In the genomic region with DNA sequence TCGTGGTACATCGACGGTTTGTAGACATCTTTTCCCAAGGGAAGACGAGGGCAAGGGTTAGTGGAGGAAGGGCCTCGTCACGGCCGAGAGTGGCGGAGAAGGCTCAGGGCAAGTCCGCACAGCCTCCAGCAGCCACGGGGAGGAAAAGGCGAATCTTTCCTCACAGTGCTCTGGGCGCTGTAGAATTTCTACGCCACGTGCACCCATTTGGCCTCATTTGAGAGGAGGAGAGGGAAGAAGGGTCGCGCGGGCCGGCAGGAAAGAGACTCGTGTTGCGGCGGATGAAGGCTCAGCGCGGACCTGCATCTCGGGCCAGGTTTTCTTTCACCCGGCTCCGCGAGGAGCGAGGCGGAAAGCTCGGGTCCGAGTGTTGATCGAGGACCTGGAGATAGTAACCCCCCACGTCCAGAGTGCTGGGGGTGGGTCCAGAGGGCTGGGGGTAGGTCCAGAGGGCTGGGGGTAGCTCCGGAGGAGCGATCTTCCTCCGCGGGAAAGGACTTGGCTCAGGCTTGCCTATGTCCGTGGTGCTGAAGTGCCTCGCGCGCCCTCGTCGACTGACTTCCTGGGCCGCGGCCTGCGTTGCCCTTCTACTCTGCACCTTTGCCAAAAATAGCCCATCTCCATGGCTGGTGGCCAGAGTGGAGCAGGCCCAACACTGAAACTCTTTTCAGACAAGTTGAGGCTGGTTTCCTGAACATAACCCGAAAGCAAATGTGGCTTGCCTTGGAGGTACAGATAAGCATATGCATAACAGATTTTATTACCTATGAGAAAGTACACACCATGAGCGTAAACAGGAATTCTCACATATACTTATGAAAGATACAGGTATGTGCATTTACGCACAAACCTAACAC, we compare ENCODE assay signal across 8 cellular contexts. TPM values are rescaled to one million over a fixed set of nuclear protein-coding genes. Genes with fewer than 3 reads are reported as not detected.
A peak's percentile ranks its signal among the peaks of the same experiment; 100 is the strongest.
DNase-seq lines count a peak whose midpoint lies in the region; ATAC-seq and TF ChIP-seq lines count a peak whose summit lies in the region.

No MANE protein-coding gene starts in this region.

- POLR2A ChIA-PET in WTC11 (lab: Charles Lee) = interaction anchor here (1.1 kb wide), 1 partner anchor 42 kb away, joined by 6 read pairs; the partner anchor contains the start of gene NCK1

- H3K4me1 ChIP-seq in colonic mucosa = no peaks in the 10 kb centered on the region

- TF ChIP-seq CTCF in WTC11 (IDR thresholded peaks at IDR 0.05) = no peak
- TF ChIP-seq CTCF in colonic mucosa (IDR thresholded peaks at IDR 0.05) = no peak

- peaks cover 24% of the 10 kb centered on the region for H3K4me1 Mint-ChIP-seq in WTC11

- H3K9me3 Mint-ChIP-seq in WTC11 = peaks cover 22% of the 10 kb centered on the region

- intact Hi-C loops in colonic mucosa (cut with DNase I) = no loop called here

- peaks cover 16% of the 10 kb centered on the region for H3K36me3 Mint-ChIP-seq in WTC11

- H3K27ac ChIP-seq in colonic mucosa (no peak overlapping the region), layer of hippocampus (ENCODE audit: low read depth, low read length) (peak overlapping the region; percentile 75)

- H3K27me3 Mint-ChIP-seq in WTC11 (ENCODE audit: low read depth) = peaks cover 31% of the 10 kb centered on the region

- ATAC-seq in WTC11 (peak; percentile 68), GM19463 (IDR thresholded peaks at IDR 0.05; ENCODE audit: unreplicated experiment) (no peak), HG03457 (IDR thresholded peaks at IDR 0.05; ENCODE audit: unreplicated experiment) (no peak)

- H3K4me3 Mint-ChIP-seq in WTC11 = peak overlapping the region; percentile 87

- CTCF ChIA-PET in WTC11 (lab: Charles Lee) = interaction anchor here (1.0 kb wide), 2 partner anchors 67 to 194 kb away, joined by 4 read pairs; no protein-coding TSS in a partner anchor

- H3K27ac Mint-ChIP-seq in WTC11 = no peak overlapping the region

- H3K27me3 ChIP-seq in colonic mucosa (peaks cover 21% of the 10 kb centered on the region), layer of hippocampus (ENCODE audit: control insufficient read depth, insufficient read depth, low read length) (no peaks in the 10 kb centered on the region)

- H3K9me3 ChIP-seq in colonic mucosa = no peaks in the 10 kb centered on the region

- H3K9ac ChIP-seq in colonic mucosa (ENCODE audit: low read depth in 2 of 2, low read length in 2 of 2) = peak overlapping the region; percentile 39 to 40

- DNase-seq in EH (ENCODE audit: low read depth) = peak; percentile 61
- DNase-seq in NCI-H1092 (lab: John Stamatoyannopoulos, UW) = peak; percentile 61
- DNase-seq in WTC11 (ENCODE audit: low spot score) = peak; percentile 72
- DNase-seq in colonic mucosa = peak; percentile 36
- peak; percentile 28 to 43 for DNase-seq in stimulated activated CD4-positive, alpha-beta T cell treated with anti-CD3 and anti-CD28 coated beads, Interleukin-2, amount 100 ng/mL, for 24 hours

- no peaks in the 10 kb centered on the region for H3K36me3 ChIP-seq in colonic mucosa

- peak overlapping the region; percentile 48 for H3K4me3 ChIP-seq in colonic mucosa

TF ChIP-seq in WTC11, 78 proteins besides CTCF, POLR2A, EP300 and RAD21 (continues in another document):
- TF ChIP-seq NR2C2 (CRISPR knock-in tag; IDR thresholded peaks at IDR 0.05) (0 out of 2 replicates have a peak, but pooled peaks have one; percentile 57), ZBTB43 (CRISPR knock-in tag; IDR thresholded peaks at IDR 0.05) (0 out of 2 replicates have a peak, but pooled peaks have one; percentile 53), IRF1 (CRISPR knock-in tag; IDR thresholded peaks at IDR 0.05) (peak; percentile 73), SMAD3 (CRISPR knock-in tag; IDR thresholded peaks at IDR 0.05; ENCODE audit: borderline replicate concordance) (no peak), NR3C1 (CRISPR knock-in tag; conservative IDR thresholded peaks at IDR 0.05; ENCODE audit: low read depth) (no peak), ETV6 (CRISPR knock-in tag; IDR thresholded peaks at IDR 0.05) (peak; percentile 66; the same call in 1 of the 2 replicates), ARID4B (CRISPR knock-in tag; IDR thresholded peaks at IDR 0.05; ENCODE audit: borderline replicate concordance) (peak; percentile 92), E2F5 (CRISPR knock-in tag; IDR thresholded peaks at IDR 0.05) (0 out of 2 replicates have a peak, but pooled peaks have one; percentile 50), ATF1 (CRISPR knock-in tag; IDR thresholded peaks at IDR 0.05) (no peak), ZNF512 (CRISPR knock-in tag; IDR thresholded peaks at IDR 0.05; ENCODE audit: borderline replicate concordance) (0 out of 2 replicates have a peak, but pooled peaks have one; percentile 56), PRRX2 (CRISPR knock-in tag; IDR thresholded peaks at IDR 0.05) (no peak), GABPB1 (CRISPR knock-in tag; IDR thresholded peaks at IDR 0.05) (0 out of 2 replicates have a peak, but pooled peaks have one; percentile 11), TEAD1 (CRISPR knock-in tag; IDR thresholded peaks at IDR 0.05) (peak; percentile 90), JAZF1 (CRISPR knock-in tag; IDR thresholded peaks at IDR 0.05) (no peak), FOXK1 (CRISPR knock-in tag; IDR thresholded peaks at IDR 0.05) (no peak), GTF2I (CRISPR knock-in tag; conservative IDR thresholded peaks at IDR 0.05) (no peak), ZNF263 (CRISPR knock-in tag; IDR thresholded peaks at IDR 0.05; ENCODE audit: low read depth) (no peak)

RNA-seq across cellular contexts. Expression of gene SLC35G2, which starts 1.1 kb away (rescaled TPM):
- total RNA-seq in WTC11 (2021) (3.3 to 3.6 TPM (median 3.6 TPM) in 3 replicates), colonic mucosa (1 to 10 TPM in 1 of 2 donors, under 1 TPM in 1; 0.74 to 1.2 TPM)

RNA-seq across cellular contexts. Expression of gene NCK1, which starts 42.0 kb away (rescaled TPM):
- total RNA-seq in WTC11 (2021) (24.4 to 31.6 TPM (median 28.9 TPM) in 3 replicates), colonic mucosa (10 to 100 TPM; 33.8 to 72.3 TPM)
